ENCODE assay signal across 8 cellular contexts in genomic region chr12:49828143-49829091, GRCh38. TPM values are rescaled to one million over a fixed set of nuclear protein-coding genes. Genes with fewer than 3 reads are reported as not detected.
DNase-seq lines count a peak whose midpoint lies in the region; ATAC-seq and TF ChIP-seq lines count a peak whose summit lies in the region.

TSS of gene NCKAP5L (minus strand) at chr12:49828413. CDS start at chr12:49804044, 24,369 bp downstream.

- peak within 1 kb of the TSS; percentile 90 to 98 for H3K4me3 Mint-ChIP-seq in activated T-cell treated with anti-CD3 and anti-CD28 coated beads, Interleukin-2, amount 50 U/mL, for 72 hours

- ATAC-seq in GM21717 (IDR thresholded peaks at IDR 0.05; ENCODE audit: unreplicated experiment) (peak; percentile 85), esophagus mucosa (peak; percentile 96)
- peak; percentile 97 for ATAC-seq in activated T-cell treated with anti-CD3 and anti-CD28 coated beads, Interleukin-2, amount 50 U/mL, for 72 hours (replicated peaks in 1 of 2)

- H3K27me3 Mint-ChIP-seq in activated T-cell treated with anti-CD3 and anti-CD28 coated beads, Interleukin-2, amount 50 U/mL, for 72 hours (ENCODE audit: low read depth) = no peaks in the 10 kb centered on the region

- no peaks in the 10 kb centered on the region for H3K9me3 Mint-ChIP-seq in activated T-cell treated with anti-CD3 and anti-CD28 coated beads, Interleukin-2, amount 50 U/mL, for 72 hours

- DNase-seq in DMS153 treated with DMSO at 0.1 percent for 48 hours (lab: John Stamatoyannopoulos, UW; ENCODE audit: unreplicated experiment) = peak; percentile 55
- DNase-seq in KG1 (lab: John Stamatoyannopoulos, UW) = peak; percentile 88
- peak; percentile 93 to 95 for DNase-seq in activated T-cell treated with anti-CD3 and anti-CD28 coated beads, Interleukin-2, amount 50 U/mL, for 72 hours
- peak; percentile 98 for DNase-seq in myocyte (ENCODE audit: low read depth)
- DNase-seq in stimulated activated CD8-positive, alpha-beta memory T cell treated with anti-CD3 and anti-CD28 coated beads, Interleukin-7, amount 100 ng/mL, for 4 hours (ENCODE audit: low read depth in 2 of 2) = peak; percentile 87 to 92

- no peaks in the 10 kb centered on the region for H3K36me3 Mint-ChIP-seq in activated T-cell treated with anti-CD3 and anti-CD28 coated beads, Interleukin-2, amount 50 U/mL, for 72 hours (ENCODE audit: insufficient read depth in 2 of 2)

- peaks cover 43% of the 10 kb centered on the region for H3K4me1 Mint-ChIP-seq in activated T-cell treated with anti-CD3 and anti-CD28 coated beads, Interleukin-2, amount 50 U/mL, for 72 hours (ENCODE audit: low read depth)

- H3K27ac Mint-ChIP-seq in activated T-cell treated with anti-CD3 and anti-CD28 coated beads, Interleukin-2, amount 50 U/mL, for 72 hours = peak within 1 kb of the TSS; percentile 87

TF ChIP-seq in PFSK-1, 5 proteins besides CTCF, POLR2A, EP300 and RAD21:
- peak; percentile 45; the same call in 1 of the 2 replicates for TF ChIP-seq SIN3A (IDR thresholded peaks at IDR 0.05; ENCODE audit: borderline replicate concordance, insufficient read depth, low read length)
- no peak for TF ChIP-seq TAF1 (IDR thresholded peaks at IDR 0.05; ENCODE audit: borderline replicate concordance, insufficient read depth, low read length)
- TF ChIP-seq POLR2AphosphoS5 (IDR thresholded peaks at IDR 0.05; ENCODE audit: low read depth, low read length) = peak; percentile 87

RNA-seq across cellular contexts. Expression of gene NCKAP5L, which starts in this region (rescaled TPM):
- polyA plus RNA-seq in PFSK-1 (2012; ENCODE audit: insufficient read length, low read depth) = 29.1 TPM
- total RNA-seq in activated T-cell treated with anti-CD3 and anti-CD28 coated beads, Interleukin-2, amount 50 U/mL, for 72 hours = 1 to 10 TPM; 5.4 to 5.6 TPM
- 3.9 TPM for total RNA-seq in esophagus mucosa
- 95.7 and 112 TPM in 2 replicates for total RNA-seq in myocyte
- 48.1 TPM for polyA plus RNA-seq in myocyte (2012)

Comparison
In these comparisons a context has a peak if more than half of its experiments do, and no peak if none do; other contexts are left out.
1. Peak in every context shown above with its lines: DNase-seq and ATAC-seq.
2. RNA of gene NCKAP5L (total RNA-seq): 95.7 to 112 TPM in myocyte; 5.4 to 5.6 TPM in activated T-cell treated with anti-CD3 and anti-CD28 coated beads, Interleukin-2, amount 50 U/mL, for 72 hours and 3.9 TPM in esophagus mucosa (single experiment); every median in the first group is over 10 times any median in the second.